ENCODE assay signal across 25 cellular contexts in genomic region chr10:78209987-78210386, GRCh38.
"Had no signal": no experiment of that assay in that cellular context is flagged by ENCODE, and none has a peak within 500 bp of the region (broad histone marks: within the 10 kb centered on the region; RNA-seq: fewer than 3 reads in every experiment).

No MANE protein-coding gene starts in this region.

- FAIRE-seq: kidney had no signal

- H3K4me3 Mint-ChIP-seq: memory B cell, mesothelial cell of epicardium, natural killer cell had no signal

- H3K4me3 ChIP-seq: colonic mucosa, esophagus squamous epithelium, gastroesophageal sphincter, hepatocyte, left ventricle myocardium inferior, lower lobe of right lung, psoas muscle, right lobe of liver, stomach, thoracic aorta, transverse colon had no signal

- H3K27me3 ChIP-seq: colonic mucosa, gastroesophageal sphincter, hepatocyte, right lobe of liver, stomach, transverse colon had no signal

- H3K4me1 Mint-ChIP-seq: natural killer cell had no signal

- ATAC-seq: gastroesophageal sphincter, left cardiac atrium, lower lobe of right lung, natural killer cell, psoas muscle, right lobe of liver had no signal

- H3K27ac Mint-ChIP-seq: memory B cell, mesothelial cell of epicardium, natural killer cell had no signal

- H3K4me2 ChIP-seq: hepatocyte had no signal

- H3K4me1 ChIP-seq: colonic mucosa, lower lobe of right lung, right lobe of liver had no signal

- H2AFZ ChIP-seq: hepatocyte, parathyroid adenoma had no signal

- DNase-seq: colonic mucosa; dermis blood vessel endothelial cell; esophagus squamous epithelium; foreskin fibroblast; kidney; left cardiac atrium; left ventricle myocardium inferior; lower lobe of right lung; natural killer cell; psoas muscle; retina; right lobe of liver; stimulated activated CD4-positive, alpha-beta T cell treated with anti-CD3 and anti-CD28 coated beads, Interleukin-15, amount 100 ng/mL, for 24 hours; stimulated activated CD4-positive, alpha-beta T cell treated with anti-CD3 and anti-CD28 coated beads, Interleukin-1b, Interleukin-23, amount 100 ng/mL, for 48 hours; stimulated activated CD4-positive, alpha-beta T cell treated with anti-CD3 and anti-CD28 coated beads, Interleukin-4, amount 100 ng/mL, for 4 hours; stimulated activated naive CD4-positive, alpha-beta T cell; stomach; substantia nigra; transverse colon had no signal

- H3K27ac ChIP-seq: colonic mucosa, esophagus squamous epithelium, gastroesophageal sphincter, hepatocyte, left ventricle myocardium inferior, lower lobe of right lung, parathyroid adenoma, psoas muscle, right lobe of liver, stomach, thoracic aorta, transverse colon had no signal

- H3K36me3 Mint-ChIP-seq: memory B cell, mesothelial cell of epicardium, natural killer cell had no signal

- H3K9me3 Mint-ChIP-seq: memory B cell, mesothelial cell of epicardium, natural killer cell had no signal

- H3K36me3 ChIP-seq: colonic mucosa, esophagus squamous epithelium, gastroesophageal sphincter, left ventricle myocardium inferior, lower lobe of right lung, right lobe of liver, stomach, thoracic aorta, transverse colon had no signal

- H3K79me2 ChIP-seq: hepatocyte, parathyroid adenoma had no signal
